In genomic region chr4:123338715-123339114, GRCh38 we compare ENCODE assay signal across 16 cellular contexts.
"Had no signal": no experiment of that assay in that cellular context is flagged by ENCODE, and none has a peak within 500 bp of the region (broad histone marks: within the 10 kb centered on the region; RNA-seq: fewer than 3 reads in every experiment).

No MANE protein-coding gene starts in this region.

- H3K27me3 ChIP-seq: cardiac muscle cell, dorsolateral prefrontal cortex, hepatocyte, upper lobe of right lung had no signal

- ATAC-seq: activated CD8-positive, alpha-beta memory T cell treated with anti-CD3 and anti-CD28 coated beads, Interleukin-2, amount 10 ng/mL, durations not matched to agents 7 days and 5 days; psoas muscle; sciatic nerve; stimulated activated memory B cell treated with anti-CD40 and anti-IgM and Interleukin-4, amounts not matched to agents 10 μg/mL and 1 μg/mL and 100 μg/mL, for 72 hours; upper lobe of right lung had no signal

- H3K27ac ChIP-seq: cardiac muscle cell, dorsolateral prefrontal cortex, hepatocyte, psoas muscle, thoracic aorta, upper lobe of right lung had no signal

- H3K36me3 ChIP-seq: cardiac muscle cell, thoracic aorta, upper lobe of right lung had no signal

- H3K4me2 ChIP-seq: hepatocyte, SK-N-SH had no signal

- H2AFZ ChIP-seq: hepatocyte had no signal

- DNase-seq: activated CD4-positive, alpha-beta memory T cell treated with anti-CD3 and anti-CD28 coated beads, Interleukin-2, amount 10 ng/mL, durations not matched to agents 7 days and 5 days; activated CD4-positive, alpha-beta T cell treated with anti-CD3 and anti-CD28 coated beads for 48 hours; activated CD4-positive, CD25-positive, alpha-beta regulatory T cell; activated CD8-positive, alpha-beta memory T cell treated with anti-CD3 and anti-CD28 coated beads, Interleukin-2, amount 10 ng/mL, durations not matched to agents 7 days and 5 days; dorsolateral prefrontal cortex; erythroblast; nephron progenitor cell; psoas muscle; SK-N-SH; stimulated activated CD4-positive, alpha-beta T cell treated with anti-CD3 and anti-CD28 coated beads, Interleukin-4, amount 100 ng/mL, for 4 hours; upper lobe of right lung had no signal

- H3K9ac ChIP-seq: SK-N-SH had no signal

- H3K4me3 ChIP-seq: cardiac muscle cell, dorsolateral prefrontal cortex, hepatocyte, psoas muscle, thoracic aorta, upper lobe of right lung had no signal

- H3K9me3 ChIP-seq: psoas muscle, SK-N-SH, thoracic aorta, upper lobe of right lung had no signal

- H3K4me1 ChIP-seq: psoas muscle, upper lobe of right lung had no signal
